34 cellular contexts compared by ENCODE assay signal in the genomic region with DNA sequence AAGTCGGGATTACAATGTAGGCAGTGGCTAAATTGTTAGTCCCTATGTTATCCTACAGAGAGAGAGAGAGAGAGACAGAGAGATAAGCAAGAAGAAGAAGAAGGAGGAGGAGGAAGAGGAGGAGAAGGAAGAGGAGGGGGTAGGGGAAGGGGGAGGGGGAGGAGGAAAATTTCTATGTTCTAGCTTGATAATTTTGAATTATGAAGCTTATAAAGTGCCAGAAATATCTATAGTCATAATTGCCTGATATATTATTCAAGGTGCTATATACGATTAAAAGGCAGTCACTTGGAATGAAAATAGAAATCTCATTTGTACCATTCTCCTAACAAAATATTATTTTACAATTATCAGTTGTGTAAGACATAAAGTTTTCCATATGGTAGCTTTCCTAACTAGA.
DNase-seq lines count a peak whose midpoint lies in the region; ATAC-seq, FAIRE-seq and TF ChIP-seq lines count a peak whose summit lies in the region.
"Had no signal": no experiment of that assay in that cellular context is flagged by ENCODE, and none has a peak within 500 bp of the region (broad histone marks: within the 10 kb centered on the region; RNA-seq: fewer than 3 reads in every experiment).

No MANE protein-coding gene starts in this region.

- no peaks in the 10 kb centered on the region for H3K4me1 Mint-ChIP-seq in type B pancreatic cell (ENCODE audit: unreplicated experiment)
- H3K4me1 Mint-ChIP-seq: B cell; CD14-positive monocyte; CD4-positive, alpha-beta memory T cell; CD4-positive, CD25-positive, alpha-beta regulatory T cell; CD8-positive, alpha-beta memory T cell had no signal

- H2AFZ ChIP-seq in HepG2 (ENCODE audit: low read length) (no peak overlapping the region), K562 (ENCODE audit: low read depth, low read length) (no peak overlapping the region)

- H3K9ac ChIP-seq in HepG2 (ENCODE audit: insufficient read depth, low read depth, low read length) = no peak overlapping the region
- H3K9ac ChIP-seq in K562 (ENCODE audit: insufficient read depth in 1 of 2, low read depth in 2 of 2, low read length in 2 of 2) = no peak overlapping the region
- H3K9ac ChIP-seq: BLaER1; BLaER1 treated with 17β-estradiol and CSF1 and Interleukin-3, amounts not matched to agents 10 nM and 100 nM had no signal

- intact Hi-C loops in HepG2 (cut with micrococcal nuclease; ENCODE audit: unreplicated experiment) (no loop called here), right lobe of liver (cut with DNase I) (no loop called here), K562 (cut with micrococcal nuclease) (no loop called here)

- TF ChIP-seq EP300 in HepG2 (IDR thresholded peaks at IDR 0.05; ENCODE audit: low read depth in 2 of 2, low read length in 2 of 2) = no peak
- TF ChIP-seq EP300 in HepG2 (CRISPR knock-in tag; IDR thresholded peaks at IDR 0.05; ENCODE audit: borderline replicate concordance) = no peak
- TF ChIP-seq EP300 in A549 (IDR thresholded peaks at IDR 0.05) = no peak
- no peak for TF ChIP-seq EP300 in K562 (IDR thresholded peaks at IDR 0.05; ENCODE audit: low read length)

- H3K27me3 Mint-ChIP-seq in type B pancreatic cell = no peaks in the 10 kb centered on the region
- H3K27me3 Mint-ChIP-seq: B cell; CD4-positive, alpha-beta memory T cell; CD4-positive, alpha-beta T cell; CD4-positive, CD25-positive, alpha-beta regulatory T cell had no signal

- no peaks in the 10 kb centered on the region for H3K36me3 Mint-ChIP-seq in type B pancreatic cell
- H3K36me3 Mint-ChIP-seq: CD14-positive monocyte; CD4-positive, alpha-beta memory T cell; CD4-positive, CD25-positive, alpha-beta regulatory T cell; CD8-positive, alpha-beta memory T cell; CD8-positive, alpha-beta T cell had no signal

- H3K36me3 ChIP-seq in HepG2 (replicated peaks in 1 of 2; ENCODE audit: control insufficient read depth in 1 of 2, insufficient read depth in 2 of 2, low read length in 2 of 2) (no peaks in the 10 kb centered on the region), right lobe of liver (no peaks in the 10 kb centered on the region), K562 (ENCODE audit: control insufficient read depth, insufficient read depth, low read length) (no peaks in the 10 kb centered on the region)
- H3K36me3 ChIP-seq: BE2C; BLaER1; BLaER1 treated with 17β-estradiol and CSF1 and Interleukin-3, amounts not matched to agents 10 nM and 100 nM had no signal

- no peaks in the 10 kb centered on the region for H3K9me3 Mint-ChIP-seq in type B pancreatic cell
- H3K9me3 Mint-ChIP-seq: CD4-positive, alpha-beta T cell; CD8-positive, alpha-beta memory T cell; CD8-positive, alpha-beta T cell had no signal

- H3K4me3 ChIP-seq in HepG2 (replicated peaks in 1 of 3; ENCODE audit: insufficient read depth in 1 of 3, low read depth in 2 of 3, low read length in 3 of 3) (no peak overlapping the region), right lobe of liver (no peak overlapping the region), A549 (no peak overlapping the region), K562 (no peak overlapping the region)
- H3K4me3 ChIP-seq: BLaER1; BLaER1 treated with 17β-estradiol and CSF1 and Interleukin-3, amounts not matched to agents 10 nM and 100 nM had no signal

- in situ Hi-C loops in HepG2 (cut with HindIII; ENCODE audit: extremely low pct_ligation_motif_present, low pct_unique_long_range_greater_than_20kb) = no loop called here
- in situ Hi-C loops in K562 (cut with MboI) = no loop called here

- CTCF ChIA-PET in HepG2 (lab: Yijun Ruan, JAX; ENCODE audit: low intra/inter-chr PET ratio, low total read pairs) = no interaction called here
- CTCF ChIA-PET in A549 (lab: Yijun Ruan, JAX) = no interaction called here
- CTCF ChIA-PET in K562 (lab: Yijun Ruan, JAX; ENCODE audit: low intra/inter-chr PET ratio) = no interaction called here

- H4K20me1 ChIP-seq in HepG2 (ENCODE audit: insufficient read depth, low read length) (no peaks in the 10 kb centered on the region), K562 (replicated peaks; ENCODE audit: control insufficient read depth, insufficient read depth, low read length) (no peaks in the 10 kb centered on the region)
- H4K20me1 ChIP-seq: BLaER1; BLaER1 treated with 17β-estradiol and CSF1 and Interleukin-3, amounts not matched to agents 10 nM and 100 nM had no signal

- H3K27ac ChIP-seq in HepG2 (ENCODE audit: extremely low read length, insufficient read depth, low read length) = no peak overlapping the region
- no peak overlapping the region for H3K27ac ChIP-seq in right lobe of liver
- H3K27ac ChIP-seq in A549 = no peak overlapping the region
- H3K27ac ChIP-seq in K562 (ENCODE audit: extremely low read depth, low read depth, low read length) = no peak overlapping the region
- H3K27ac ChIP-seq: 22Rv1; BLaER1; BLaER1 treated with 17β-estradiol and CSF1 and Interleukin-3, amounts not matched to agents 10 nM and 100 nM; C4-2B had no signal

- BruUV-seq in HepG2 (replicated peaks; lab: Mats Ljungman, UMichigan) (no TSS peak), K562 (replicated peaks; lab: Mats Ljungman, UMichigan) (no TSS peak)

- H3K9me3 ChIP-seq in HepG2 (ENCODE audit: low read length) (peaks cover 19% of the 10 kb centered on the region; the same call in 1 of the 2 replicates), right lobe of liver (no peaks in the 10 kb centered on the region), A549 (no peaks in the 10 kb centered on the region), K562 (replicated peaks; ENCODE audit: control insufficient read depth, insufficient read depth, low read depth, low read length) (no peaks in the 10 kb centered on the region)
- H3K9me3 ChIP-seq: BE2C; BLaER1; BLaER1 treated with 17β-estradiol and CSF1 and Interleukin-3, amounts not matched to agents 10 nM and 100 nM; Caco-2 had no signal

- H3K27me3 ChIP-seq in HepG2 (ENCODE audit: control insufficient read depth in 1 of 2, insufficient read depth in 2 of 2, low read length in 2 of 2) = no peaks in the 10 kb centered on the region
- H3K27me3 ChIP-seq in right lobe of liver = no peaks in the 10 kb centered on the region
- H3K27me3 ChIP-seq in K562 (ENCODE audit: control insufficient read depth in 2 of 2, insufficient read depth in 2 of 2, low read length in 2 of 2) = no peaks in the 10 kb centered on the region
- H3K27me3 ChIP-seq: BE2C had no signal

- ATAC-seq in HepG2 (no peak), right lobe of liver (no peak), A549 (no peak), K562 (no peak)
- ATAC-seq: CD8-positive, alpha-beta T cell had no signal

- no peak for FAIRE-seq in HepG2 (lab: Jason Lieb, UNC)
- peak; percentile 81 for FAIRE-seq in A549 (lab: Jason Lieb, UNC)
- no peak for FAIRE-seq in K562 (lab: Jason Lieb, UNC)
- FAIRE-seq: A204.1, D721Med had no signal

- no peak overlapping the region for H3K4me2 ChIP-seq in HepG2 (ENCODE audit: low read depth, low read length)
- no peak overlapping the region for H3K4me2 ChIP-seq in A549
- H3K4me2 ChIP-seq in K562 (ENCODE audit: insufficient read depth, low read length) = no peak overlapping the region
- H3K4me2 ChIP-seq: BLaER1; BLaER1 treated with 17β-estradiol and CSF1 and Interleukin-3, amounts not matched to agents 10 nM and 100 nM had no signal

- no peak overlapping the region for H3K27ac Mint-ChIP-seq in type B pancreatic cell
- H3K27ac Mint-ChIP-seq: B cell; CD14-positive monocyte; CD4-positive, alpha-beta memory T cell; CD4-positive, alpha-beta T cell; CD4-positive, CD25-positive, alpha-beta regulatory T cell; CD8-positive, alpha-beta memory T cell; CD8-positive, alpha-beta T cell had no signal

- H3K4me1 ChIP-seq in HepG2 (ENCODE audit: insufficient read depth, low read length) (no peaks in the 10 kb centered on the region), right lobe of liver (no peaks in the 10 kb centered on the region), A549 (no peaks in the 10 kb centered on the region), K562 (replicated peaks in 1 of 2; ENCODE audit: control insufficient read depth in 2 of 2, insufficient read depth in 2 of 2, low read length in 2 of 2) (no peaks in the 10 kb centered on the region)
- H3K4me1 ChIP-seq: BE2C; BLaER1; BLaER1 treated with 17β-estradiol and CSF1 and Interleukin-3, amounts not matched to agents 10 nM and 100 nM; Caco-2 had no signal

- H3K79me2 ChIP-seq in HepG2 (ENCODE audit: insufficient read depth, low read length) = no peaks in the 10 kb centered on the region
- no peaks in the 10 kb centered on the region for H3K79me2 ChIP-seq in K562 (ENCODE audit: control insufficient read depth, insufficient read depth, low read length)

- TF ChIP-seq RAD21 in HepG2 (CRISPR knock-in tag; IDR thresholded peaks at IDR 0.05) = no peak
- no peak for TF ChIP-seq RAD21 in A549 (conservative IDR thresholded peaks at IDR 0.05 in 1 of 2, IDR thresholded peaks at IDR 0.05 in 1 of 2)
- no peak for TF ChIP-seq RAD21 in K562 (CRISPR knock-in tag; conservative IDR thresholded peaks at IDR 0.05 in 1 of 2, IDR thresholded peaks at IDR 0.05 in 1 of 2)

- no peak overlapping the region for H3K4me3 Mint-ChIP-seq in type B pancreatic cell
- H3K4me3 Mint-ChIP-seq: B cell; CD14-positive monocyte; CD4-positive, alpha-beta memory T cell; CD4-positive, alpha-beta T cell; CD4-positive, CD25-positive, alpha-beta regulatory T cell; CD8-positive, alpha-beta memory T cell; CD8-positive, alpha-beta T cell had no signal

- no peaks in the 10 kb centered on the region for H3K9me1 ChIP-seq in K562 (ENCODE audit: control insufficient read depth, insufficient read depth, low read length)

- 0% methylated on average over 2 of the region's 2 CpGs for WGBS in HepG2 (ENCODE audit: low lambda C conversion rate)
- 33% methylated on average over 2 of the region's 2 CpGs for WGBS in right lobe of liver (ENCODE audit: insufficient coverage, low coverage, low lambda C conversion rate, missing lambda C conversion rate)
- 0% methylated on average over 2 of the region's 2 CpGs for WGBS in A549 (ENCODE audit: missing lambda C conversion rate)
- 0% methylated on average over 2 of the region's 2 CpGs for WGBS in K562 (ENCODE audit: insufficient coverage, low coverage, missing lambda C conversion rate)

- POLR2A ChIA-PET in HepG2 (lab: Yijun Ruan, JAX) (no interaction called here), A549 (lab: Yijun Ruan, JAX) (no interaction called here), K562 (lab: Yijun Ruan, JAX) (no interaction called here)

- no peak for TF ChIP-seq CTCF in HepG2 (CRISPR knock-in tag; IDR thresholded peaks at IDR 0.05)
- no peak for TF ChIP-seq CTCF in right lobe of liver (IDR thresholded peaks at IDR 0.05)
- no peak for TF ChIP-seq CTCF in A549 (IDR thresholded peaks at IDR 0.05)
- TF ChIP-seq CTCF in K562 (IDR thresholded peaks at IDR 0.05 in 2 of 3, conservative IDR thresholded peaks at IDR 0.05 in 1 of 3; ENCODE audit: insufficient read depth in 2 of 3, low read depth in 1 of 3, low read length in 3 of 3) = no peak
- TF ChIP-seq CTCF in type B pancreatic cell (conservative IDR thresholded peaks at IDR 0.05) = no peak

- DNase-seq in HepG2 (ENCODE audit: low spot score) (no peak), right lobe of liver (no peak), A549 (ENCODE audit: low read depth in 1 of 2, low spot score in 1 of 2) (no peak), K562 (ENCODE audit: extremely low read depth in 1 of 4, low spot score in 3 of 4) (no peak), type B pancreatic cell (ENCODE audit: extremely low spot score, unreplicated experiment) (no peak)
- no peak for DNase-seq in stimulated activated naive CD4-positive, alpha-beta T cell (lab: John Stamatoyannopoulos, UW)
- DNase-seq: 8988T; ACHN; AML-193; BE2C; C1 segment of cervical spinal cord; Caco-2; Calu3; CD4-positive, alpha-beta memory T cell; CD4-positive, alpha-beta T cell; CD4-positive, CD25-positive, alpha-beta regulatory T cell; CD8-positive, alpha-beta memory T cell; CD8-positive, alpha-beta T cell; COR-L47; DMS 273 treated with DMSO at 0.1 percent for 48 hours; DMS153; DMS53; DMS79; DMS79 treated with DMSO at 0.1 percent for 48 hours; DND-41; EL had no signal

- TF ChIP-seq POLR2A in HepG2 (IDR thresholded peaks at IDR 0.05; ENCODE audit: insufficient read depth in 1 of 2, low read depth in 2 of 2, low read length in 2 of 2) (no peak), right lobe of liver (IDR thresholded peaks at IDR 0.05) (no peak), A549 (IDR thresholded peaks at IDR 0.05; ENCODE audit: low read length) (no peak), K562 (conservative IDR thresholded peaks at IDR 0.05) (no peak)
